ENCODE assay signal across 27 cellular contexts in genomic region chr6:34155471-34156300, GRCh38. TPM values are rescaled to one million over a fixed set of nuclear protein-coding genes. Genes with fewer than 3 reads are reported as not detected.
DNase-seq lines count a peak whose midpoint lies in the region; ATAC-seq, FAIRE-seq and TF ChIP-seq lines count a peak whose summit lies in the region.
"Had no signal": no experiment of that assay in that cellular context is flagged by ENCODE, and none has a peak within 500 bp of the region (broad histone marks: within the 10 kb centered on the region; RNA-seq: fewer than 3 reads in every experiment).

No MANE protein-coding gene starts in this region.

- no peaks in the 10 kb centered on the region for H3K36me3 ChIP-seq in NT2/D1 (ENCODE audit: insufficient read depth, insufficient read length, low read length)
- no peaks in the 10 kb centered on the region for H3K36me3 ChIP-seq in sigmoid colon
- H3K36me3 ChIP-seq: adrenal gland; BLaER1 treated with 17β-estradiol and CSF1 and Interleukin-3, amounts not matched to agents 10 nM and 100 nM; gastroesophageal sphincter; Peyer's patch; tibial nerve had no signal

- 79 to 89% methylated on average over 24 of the region's 24 CpGs for WGBS in sigmoid colon, 2 donors

- H3K4me3 Mint-ChIP-seq in endothelial cell (ENCODE audit: unreplicated experiment): no peak overlapping the region
- H3K4me3 Mint-ChIP-seq: activated T-cell treated with anti-CD3 and anti-CD28 coated beads, Interleukin-2, amount 50 U/mL, for 72 hours; HFFc6; memory B cell; neural crest cell had no signal

- FAIRE-seq in GM12892 (lab: Jason Lieb, UNC): no peak
- FAIRE-seq: G401.6 had no signal

- no peaks in the 10 kb centered on the region for H3K9me3 Mint-ChIP-seq in endothelial cell (ENCODE audit: unreplicated experiment)

- DNase-seq in GM12892 (ENCODE audit: insufficient read length): peak; percentile 10
- no peak for DNase-seq in NT2/D1 (ENCODE audit: low read depth, low spot score)
- no peak for DNase-seq in endothelial cell (ENCODE audit: low spot score)
- DNase-seq in sigmoid colon: peak; percentile 34
- no peak for DNase-seq in NCI-H2029 treated with DMSO at 0.1 percent for 48 hours (lab: John Stamatoyannopoulos, UW)
- DNase-seq in kidney tubule cell (ENCODE audit: low spot score): no peak
- DNase-seq in left colon: no peak
- DNase-seq: HFFc6, SHP77 treated with DMSO at 0.1 percent for 48 hours had no signal

- H3K9me3 ChIP-seq in NT2/D1 (ENCODE audit: insufficient read depth, low read length): peaks cover 12% of the 10 kb centered on the region; the same call in 1 of the 2 replicates
- H3K9me3 ChIP-seq in sigmoid colon: no peaks in the 10 kb centered on the region

- H3K9ac ChIP-seq in NT2/D1 (ENCODE audit: insufficient read length, low read depth): peak overlapping the region; percentile 32
- H3K9ac ChIP-seq: parathyroid adenoma had no signal

- no peaks in the 10 kb centered on the region for H3K36me3 Mint-ChIP-seq in endothelial cell (ENCODE audit: low read depth, unreplicated experiment)

- intact Hi-C loops in sigmoid colon (cut with DNase I): loop anchor here (2.0 to 10.0 kb wide), 2 partner anchors 385 to 571 kb away; partner anchors contain the start of gene BAK1
- intact Hi-C loops in left colon (cut with DNase I, micrococcal nuclease): loop anchor here in 1 of 2 donors (10.0 kb wide), 2 partner anchors 101 to 381 kb away; no protein-coding TSS in a partner anchor

- H3K27me3 ChIP-seq in NT2/D1 (ENCODE audit: insufficient read depth, insufficient read length) (peaks cover 33% of the 10 kb centered on the region), sigmoid colon (peaks cover 14 to 51% (median 46%) of the 10 kb centered on the region in 3 donors)
- H3K27me3 ChIP-seq: Peyer's patch had no signal

- TF ChIP-seq POLR2A in GM12892 (IDR thresholded peaks at IDR 0.05; ENCODE audit: low read depth, low read length) (no peak), sigmoid colon (IDR thresholded peaks at IDR 0.05) (no peak)

- no peak for TF ChIP-seq EP300 in sigmoid colon (IDR thresholded peaks at IDR 0.05)

- H3K27ac Mint-ChIP-seq in endothelial cell (ENCODE audit: unreplicated experiment): peak overlapping the region; percentile 42
- H3K27ac Mint-ChIP-seq: activated T-cell treated with anti-CD3 and anti-CD28 coated beads, Interleukin-2, amount 50 U/mL, for 72 hours; HFFc6; memory B cell had no signal

- no peak for ATAC-seq in left colon

- H3K4me1 Mint-ChIP-seq in endothelial cell (ENCODE audit: unreplicated experiment): peaks cover 8% of the 10 kb centered on the region

- peaks cover 17% of the 10 kb centered on the region for H3K27me3 Mint-ChIP-seq in endothelial cell (ENCODE audit: unreplicated experiment)

- TF ChIP-seq CTCF in endothelial cell (IDR thresholded peaks at IDR 0.05; ENCODE audit: unreplicated experiment): no peak
- TF ChIP-seq CTCF in sigmoid colon (IDR thresholded peaks at IDR 0.05): no peak

- H3K4me3 ChIP-seq in NT2/D1 (ENCODE audit: insufficient read length, low read depth): no peak overlapping the region
- no peak overlapping the region for H3K4me3 ChIP-seq in sigmoid colon
- H3K4me3 ChIP-seq: body of pancreas, hepatocyte had no signal

- H3K4me1 ChIP-seq in NT2/D1 (ENCODE audit: insufficient read depth, insufficient read length) (peaks cover 17% of the 10 kb centered on the region), sigmoid colon (peaks cover 0 to 11% (median 7%) of the 10 kb centered on the region in 4 donors)
- H3K4me1 ChIP-seq: parathyroid adenoma had no signal

- no peak overlapping the region for H3K27ac ChIP-seq in sigmoid colon
- H3K27ac ChIP-seq: adrenal gland; BLaER1 treated with 17β-estradiol and CSF1 and Interleukin-3, amounts not matched to agents 10 nM and 100 nM; body of pancreas; dorsolateral prefrontal cortex; gastroesophageal sphincter; hepatocyte; parathyroid adenoma; Peyer's patch; tibial nerve had no signal

RNA-seq across cellular contexts. Expression of gene GRM4, which starts 9.8 kb away (rescaled TPM):
- polyA plus RNA-seq in GM12892 (2012; ENCODE audit: missing spikeins): not detected
- 2.6 TPM for total RNA-seq in endothelial cell (ENCODE audit: unreplicated experiment)
- total RNA-seq in sigmoid colon: under 1 TPM in 1 of 4 donors, not detected in 3; 0.14 TPM
- under 1 TPM in 1 of 3 donors, not detected in 2; 0.07 TPM for polyA plus RNA-seq in sigmoid colon
- not detected for total RNA-seq in left colon
- total RNA-seq: adrenal gland, endothelial cell of umbilical vein, gastroesophageal sphincter, HT-29, left lobe of liver, neural crest cell, Peyer's patch, right cardiac atrium, tibial nerve had no signal
- polyA plus RNA-seq: adrenal gland, fibroblast of lung, hepatocyte, right cardiac atrium had no signal

Comparison
In these comparisons a context has a peak if more than half of its experiments do, and no peak if none do; other contexts are left out.
1. DNase-seq: peak in GM12892 (single experiment) and sigmoid colon (single experiment); none in NT2/D1 (single experiment), endothelial cell (single experiment), NCI-H2029 treated with DMSO at 0.1 percent for 48 hours (single experiment), kidney tubule cell (single experiment) and left colon (0 of 2).